8 cellular contexts compared by ENCODE assay signal in the genomic region with DNA sequence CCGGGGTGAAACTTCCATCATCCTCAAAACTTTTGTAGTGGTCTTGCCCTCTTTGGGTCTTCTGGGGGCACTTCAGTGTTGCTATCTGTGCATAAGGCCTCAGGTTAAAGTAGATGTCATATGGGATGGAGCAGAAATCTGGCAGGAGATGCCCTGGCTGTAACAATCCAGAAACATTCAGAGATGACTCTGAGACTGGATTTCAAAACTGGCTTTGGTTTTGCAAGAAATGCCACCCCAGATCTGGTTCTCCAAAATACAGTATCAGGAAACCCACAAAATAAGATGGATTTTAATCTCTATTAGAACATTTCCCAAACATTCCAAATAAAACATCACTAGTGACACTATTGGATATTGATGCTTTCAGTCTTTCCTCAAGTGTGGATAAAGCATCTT.
A peak's percentile ranks its signal among the peaks of the same experiment; 100 is the strongest.
DNase-seq lines count a peak whose midpoint lies in the region; ATAC-seq, FAIRE-seq and TF ChIP-seq lines count a peak whose summit lies in the region.

No MANE protein-coding gene starts in this region.

- H3K9me3 ChIP-seq in mammary epithelial cell (replicated peaks; ENCODE audit: insufficient read depth, low read length), result no peaks in the 10 kb centered on the region
- H3K9me3 ChIP-seq in smooth muscle cell (replicated peaks; ENCODE audit: low read depth), result no peaks in the 10 kb centered on the region

- BruUV-seq in mammary epithelial cell (replicated peaks; lab: Mats Ljungman, UMichigan), result no TSS peak

- no peak overlapping the region; the same call in 1 of the 2 replicates for H3K4me3 Mint-ChIP-seq in HFFc6
- no peak overlapping the region for H3K4me3 Mint-ChIP-seq in T-helper 2 cell treated with Interferon-gamma antibody and Interleukin-4, amounts not matched to agents 5 μg/mL and 100 μg/mL, for 36 hours

- no peaks in the 10 kb centered on the region for H3K36me3 Mint-ChIP-seq in HFFc6 (ENCODE audit: low read depth)
- no peaks in the 10 kb centered on the region for H3K36me3 Mint-ChIP-seq in T-helper 2 cell treated with Interferon-gamma antibody and Interleukin-4, amounts not matched to agents 5 μg/mL and 100 μg/mL, for 36 hours (ENCODE audit: low read depth)

- H4K20me1 ChIP-seq in mammary epithelial cell (ENCODE audit: insufficient read depth, low read length) (no peaks in the 10 kb centered on the region), smooth muscle cell (ENCODE audit: low read depth) (no peaks in the 10 kb centered on the region)

- H3K4me1 ChIP-seq in mammary epithelial cell (ENCODE audit: insufficient read depth, low read length) (peaks cover 40% of the 10 kb centered on the region), smooth muscle cell (ENCODE audit: low read depth) (peaks cover 34% of the 10 kb centered on the region)

- H3K79me2 ChIP-seq in mammary epithelial cell (ENCODE audit: insufficient read depth, low read length) (no peaks in the 10 kb centered on the region), smooth muscle cell (ENCODE audit: low read depth) (no peaks in the 10 kb centered on the region)

- H3K4me3 ChIP-seq in mammary epithelial cell (replicated peaks in 1 of 3; ENCODE audit: insufficient read depth in 1 of 3, low read depth in 2 of 3, low read length in 3 of 3) (no peak overlapping the region), smooth muscle cell (no peak overlapping the region)

- no peaks in the 10 kb centered on the region for H3K36me3 ChIP-seq in mammary epithelial cell (ENCODE audit: insufficient read depth, low read length)
- H3K36me3 ChIP-seq in smooth muscle cell (ENCODE audit: low read depth), result no peaks in the 10 kb centered on the region

- intact Hi-C loops in mammary epithelial cell (cut with micrococcal nuclease), result loop anchor here (2.0 to 5.0 kb wide), 2 partner anchors 84 to 445 kb away; no protein-coding TSS in a partner anchor

- H3K4me2 ChIP-seq in mammary epithelial cell (ENCODE audit: insufficient read depth, low read depth, low read length) (no peak overlapping the region), smooth muscle cell (peak overlapping the region; percentile 82)

- no peak for FAIRE-seq in HTR-8/SVneo (lab: Jason Lieb, UNC)

- peak overlapping the region; percentile 10 for H2AFZ ChIP-seq in mammary epithelial cell (ENCODE audit: low read depth, low read length)
- H2AFZ ChIP-seq in smooth muscle cell (ENCODE audit: low read depth), result no peak overlapping the region

- H3K27me3 Mint-ChIP-seq in HFFc6 (ENCODE audit: insufficient read depth), result no peaks in the 10 kb centered on the region; the same call in 1 of the 2 replicates
- peaks cover 9% of the 10 kb centered on the region for H3K27me3 Mint-ChIP-seq in T-helper 2 cell treated with Interferon-gamma antibody and Interleukin-4, amounts not matched to agents 5 μg/mL and 100 μg/mL, for 36 hours (ENCODE audit: low read depth)

- peak overlapping the region; percentile 62 for H3K27ac ChIP-seq in mammary epithelial cell (ENCODE audit: insufficient read depth, low read depth, low read length)
- peak overlapping the region; percentile 90 for H3K27ac ChIP-seq in smooth muscle cell (ENCODE audit: low read depth)

- ATAC-seq in left lobe of liver (peak; percentile 17), GM21526 (IDR thresholded peaks at IDR 0.05; ENCODE audit: low FRiP score, unreplicated experiment) (no peak)

- H3K27ac Mint-ChIP-seq in HFFc6, result peak overlapping the region; percentile 62
- no peak overlapping the region for H3K27ac Mint-ChIP-seq in T-helper 2 cell treated with Interferon-gamma antibody and Interleukin-4, amounts not matched to agents 5 μg/mL and 100 μg/mL, for 36 hours

- no CpG with 5 or more reads among the region's 1 CpG for WGBS in mammary epithelial cell (ENCODE audit: low coverage, missing lambda C conversion rate)
- 67% methylated on average over 1 of the region's 1 CpG for whole genome bisulfite sequencing in smooth muscle cell (ENCODE audit: low lambda C conversion rate)

- H3K9ac ChIP-seq in mammary epithelial cell (ENCODE audit: insufficient read depth, low read length) (no peak overlapping the region), smooth muscle cell (ENCODE audit: low read depth) (peak overlapping the region; percentile 62)

- H3K27me3 ChIP-seq in mammary epithelial cell (ENCODE audit: insufficient read depth, low read length) (no peaks in the 10 kb centered on the region), smooth muscle cell (ENCODE audit: low read depth) (no peaks in the 10 kb centered on the region)

- no peak for TF ChIP-seq CTCF in HFFc6 (IDR thresholded peaks at IDR 0.05)
- TF ChIP-seq CTCF in mammary epithelial cell (conservative IDR thresholded peaks at IDR 0.05 in 1 of 2, IDR thresholded peaks at IDR 0.05 in 1 of 2; ENCODE audit: extremely low read depth in 1 of 2, insufficient read depth in 1 of 2, low read depth in 1 of 2, low read length in 2 of 2), result no peak
- no peak for TF ChIP-seq CTCF in smooth muscle cell (IDR thresholded peaks at IDR 0.05; ENCODE audit: borderline replicate concordance, insufficient read depth, poor library complexity, severe bottlenecking)

- H3K9me3 Mint-ChIP-seq in HFFc6, result no peaks in the 10 kb centered on the region
- no peaks in the 10 kb centered on the region for H3K9me3 Mint-ChIP-seq in T-helper 2 cell treated with Interferon-gamma antibody and Interleukin-4, amounts not matched to agents 5 μg/mL and 100 μg/mL, for 36 hours

- dilution Hi-C loops in mammary epithelial cell (cut with HindIII; ENCODE audit: low sequenced_read_pairs), result loop anchor here (5.0 to 25.0 kb wide), 2 partner anchors 80 to 225 kb away; no protein-coding TSS in a partner anchor

- in situ Hi-C loops in mammary epithelial cell (cut with MboI; ENCODE audit: low sequenced_read_pairs in 2 of 2), result loop anchor here (5.0 to 25.0 kb wide), 4 partner anchors 80 to 548 kb away; a partner anchor contains a TSS

- H3F3A ChIP-seq in smooth muscle cell (ENCODE audit: low read depth), result peaks cover 21% of the 10 kb centered on the region

- H3K4me1 Mint-ChIP-seq in HFFc6 (ENCODE audit: low read depth), result peaks cover 59% of the 10 kb centered on the region
- peaks cover 3% of the 10 kb centered on the region for H3K4me1 Mint-ChIP-seq in T-helper 2 cell treated with Interferon-gamma antibody and Interleukin-4, amounts not matched to agents 5 μg/mL and 100 μg/mL, for 36 hours (ENCODE audit: low read depth)

- CTCF ChIA-PET in mammary epithelial cell (lab: Charles Lee; ENCODE audit: low non-redundant PET), result no interaction called here

- DNase-seq in HFFc6, result no peak
- no peak for DNase-seq in mammary epithelial cell
- no peak for DNase-seq in left lobe of liver (ENCODE audit: low spot score)
- no peak for DNase-seq in smooth muscle cell (lab: John Stamatoyannopoulos, UW; ENCODE audit: unreplicated experiment)
- DNase-seq in HTR-8/SVneo (ENCODE audit: insufficient read length, low spot score), result no peak
- no peak for DNase-seq in SIG-M5 (lab: John Stamatoyannopoulos, UW)
- DNase-seq in T-helper 2 cell treated with Interferon-gamma antibody and Interleukin-4, amounts not matched to agents 5 μg/mL and 100 μg/mL, for 36 hours (ENCODE audit: low spot score), result no peak
